Comparison of ENCODE assay signal across 9 cellular contexts in genomic region chr10:89535185-89536012, GRCh38. TPM values are rescaled to one million over a fixed set of nuclear protein-coding genes. Genes with fewer than 3 reads are reported as not detected.
A peak's percentile ranks its signal among the peaks of the same experiment; 100 is the strongest.
DNase-seq lines count a peak whose midpoint lies in the region; ATAC-seq and TF ChIP-seq lines count a peak whose summit lies in the region.
"Had no signal": no experiment of that assay in that cellular context is flagged by ENCODE, and none has a peak within 500 bp of the region (broad histone marks: within the 10 kb centered on the region; RNA-seq: fewer than 3 reads in every experiment).

TSS of gene SLC16A12 (minus strand) at chr10:89535594. CDS start at chr10:89462578, 73,016 bp downstream.

- WGBS in trophoblast cell (ENCODE audit: extremely low coverage, insufficient coverage, insufficient read length), result no CpG with 5 or more reads among the region's 87 CpGs

- peaks cover 4% of the 10 kb centered on the region for H3K27me3 ChIP-seq in RWPE2 (ENCODE audit: insufficient read depth, poor library complexity, severe bottlenecking)
- peaks cover 12% of the 10 kb centered on the region for H3K27me3 ChIP-seq in trophoblast cell (ENCODE audit: insufficient read depth, low read length)

- TF ChIP-seq CTCF in Calu3 (IDR thresholded peaks at IDR 0.05; ENCODE audit: unreplicated experiment) (no peak), RWPE2 (IDR thresholded peaks at IDR 0.05; ENCODE audit: poor library complexity, severe bottlenecking) (no peak)

- no peaks in the 10 kb centered on the region for H3K79me1 ChIP-seq in trophoblast cell (ENCODE audit: low read length)

- no peak within 1 kb of the TSS for H3K9ac ChIP-seq in trophoblast cell (ENCODE audit: low read length)

- H3K27ac ChIP-seq in RWPE2 (ENCODE audit: poor library complexity, severe bottlenecking), result no peak within 1 kb of the TSS
- no peak within 1 kb of the TSS for H3K27ac ChIP-seq in trophoblast cell (ENCODE audit: low read depth, low read length)

- H3K4me3 Mint-ChIP-seq in Calu3 (ENCODE audit: low read depth, unreplicated experiment), result peak within 1 kb of the TSS; percentile 55

- intact Hi-C loops in Calu3 (cut with micrococcal nuclease; ENCODE audit: unreplicated experiment), result no loop called here

- no peak within 1 kb of the TSS for H4K91ac ChIP-seq in trophoblast cell (ENCODE audit: low read depth, low read length)

- peak within 1 kb of the TSS; percentile 85 for H3K18ac ChIP-seq in trophoblast cell (ENCODE audit: low read length)

- peak within 1 kb of the TSS; percentile 38 for H2BK12ac ChIP-seq in trophoblast cell (ENCODE audit: low read length)

- peaks cover 20% of the 10 kb centered on the region for H3K27me3 Mint-ChIP-seq in Calu3 (ENCODE audit: unreplicated experiment)

- H3K79me2 ChIP-seq in trophoblast cell (ENCODE audit: control insufficient read depth, insufficient read depth, low read length, poor library complexity), result no peaks in the 10 kb centered on the region

- H2AFZ ChIP-seq in trophoblast cell (ENCODE audit: insufficient read depth, low read length, poor library complexity), result peak within 1 kb of the TSS; percentile 59

- H3K36me3 ChIP-seq in RWPE2 (ENCODE audit: low read depth) (no peaks in the 10 kb centered on the region), trophoblast cell (ENCODE audit: control insufficient read depth in 1 of 2, insufficient read depth in 2 of 2, low read length in 2 of 2) (no peaks in the 10 kb centered on the region)

- no peak within 1 kb of the TSS for H4K8ac ChIP-seq in trophoblast cell (ENCODE audit: low read depth, low read length)

- H3K23ac ChIP-seq in trophoblast cell (ENCODE audit: low read length), result no peak within 1 kb of the TSS

- DNase-seq in Calu3 (peak; percentile 41), RWPE2 (ENCODE audit: low spot score) (no peak), germinal center (ENCODE audit: low spot score) (peak; percentile 24), trophoblast cell (peak in 1 of 2 donors; percentile 23)

- H3K9me3 ChIP-seq in RWPE2 (ENCODE audit: severe bottlenecking) (no peaks in the 10 kb centered on the region), trophoblast cell (ENCODE audit: insufficient read depth, low read depth, low read length) (no peaks in the 10 kb centered on the region)

- H3K4me2 ChIP-seq in trophoblast cell (ENCODE audit: low read length), result peak within 1 kb of the TSS; percentile 67

- peak within 1 kb of the TSS; percentile 32 for H3K4me3 ChIP-seq in RWPE2 (ENCODE audit: severe bottlenecking)
- peak within 1 kb of the TSS; percentile 58 for H3K4me3 ChIP-seq in trophoblast cell (ENCODE audit: low read depth, low read length)

- no peak within 1 kb of the TSS for H3K4ac ChIP-seq in trophoblast cell (ENCODE audit: low read depth, low read length)

- H4K12ac ChIP-seq in trophoblast cell (ENCODE audit: low read depth, low read length), result no peak within 1 kb of the TSS

- peaks cover 15% of the 10 kb centered on the region for H3K4me1 ChIP-seq in RWPE2 (ENCODE audit: insufficient read depth, poor library complexity, severe bottlenecking)
- peaks cover 9 to 10% of the 10 kb centered on the region in 2 experiments for H3K4me1 ChIP-seq in trophoblast cell (ENCODE audit: control insufficient read depth in 1 of 2, insufficient read depth in 2 of 2, low read length in 2 of 2)

- H3K36me3 Mint-ChIP-seq in Calu3 (ENCODE audit: insufficient read depth, unreplicated experiment), result peaks cover 4% of the 10 kb centered on the region

- no peak within 1 kb of the TSS for H2AK5ac ChIP-seq in trophoblast cell (ENCODE audit: low read length)

- no TSS peak for BruUV-seq in Calu3 (replicated peaks; lab: Mats Ljungman, UMichigan)

- H2BK5ac ChIP-seq in trophoblast cell (ENCODE audit: low read depth, low read length, poor library complexity), result no peak within 1 kb of the TSS

- no peaks in the 10 kb centered on the region for H3K9me3 Mint-ChIP-seq in Calu3 (ENCODE audit: low read depth, unreplicated experiment)

- peak within 1 kb of the TSS; percentile 1 for H3K14ac ChIP-seq in trophoblast cell (ENCODE audit: low read length)

- CTCF ChIA-PET in Calu3 (lab: Charles Lee), result no interaction called here

- ATAC-seq in RWPE2 (ENCODE audit: low read depth) (peak; percentile 72), HG03571 (IDR thresholded peaks at IDR 0.05; ENCODE audit: unreplicated experiment) (no peak), HG03135 (IDR thresholded peaks at IDR 0.05; ENCODE audit: unreplicated experiment) (no peak), GM18519 (IDR thresholded peaks at IDR 0.05; ENCODE audit: low FRiP score, unreplicated experiment) (no peak), GM21367 (IDR thresholded peaks at IDR 0.05; ENCODE audit: unreplicated experiment) (no peak)

- H3K27ac Mint-ChIP-seq in Calu3 (ENCODE audit: unreplicated experiment), result no peak within 1 kb of the TSS

- H3K4me1 Mint-ChIP-seq in Calu3 (ENCODE audit: low read depth, unreplicated experiment), result no peaks in the 10 kb centered on the region

- peak within 1 kb of the TSS; percentile 75 for H2BK120ac ChIP-seq in trophoblast cell (ENCODE audit: insufficient read depth, low read length, poor library complexity)

RNA-seq across cellular contexts. Expression of gene SLC16A12, which starts in this region (rescaled TPM):
- total RNA-seq in Calu3 (2022), result 1.0 and 1.2 TPM in 2 replicates
- polyA plus RNA-seq in trophoblast cell (2013), result 0.07 and 0.11 TPM in 2 replicates
- total RNA-seq: lung microvascular endothelial cell had no signal
